15 cellular contexts compared by ENCODE assay signal in genomic region chr16:28038401-28038800, GRCh38.
"Had no signal": no experiment of that assay in that cellular context is flagged by ENCODE, and none has a peak within 500 bp of the region (broad histone marks: within the 10 kb centered on the region; RNA-seq: fewer than 3 reads in every experiment).

No MANE protein-coding gene starts in this region.

- ATAC-seq: esophagus mucosa; heart left ventricle; left lobe of liver; mucosa of descending colon; naive thymus-derived CD8-positive, alpha-beta T cell; stimulated activated naive B cell treated with anti-CD40 and anti-IgM and Interleukin-4, amounts not matched to agents 10 μg/mL and 1 μg/mL and 100 μg/mL, for 72 hours; stimulated activated naive CD8-positive, alpha-beta T cell treated with anti-CD3 and anti-CD28 coated beads, Interleukin-15, amount 100 ng/mL, for 72 hours had no signal

- DNase-seq: effector memory CD4-positive, alpha-beta T cell; heart left ventricle; hippocampal formation; kidney glomerular epithelial cell; mammary epithelial cell; mucosa of descending colon; naive thymus-derived CD8-positive, alpha-beta T cell; sigmoid colon; stimulated activated CD4-positive, alpha-beta T cell treated with anti-CD3 and anti-CD28 coated beads, Interleukin-2, amount 100 ng/mL, for 24 hours; stimulated activated CD4-positive, alpha-beta T cell treated with anti-CD3 and anti-CD28 coated beads, Interleukin-4, amount 100 ng/mL, for 4 hours; stimulated activated naive B cell treated with anti-CD40 and anti-IgM and Interleukin-4, amounts not matched to agents 10 μg/mL and 1 μg/mL and 100 μg/mL, for 72 hours; stimulated activated naive CD8-positive, alpha-beta T cell treated with anti-CD3 and anti-CD28 coated beads, Interleukin-15, amount 100 ng/mL, for 72 hours; transverse colon had no signal
